In genomic region chr5:119386945-119387344, GRCh38 we compare ENCODE assay signal across 10 cellular contexts. TPM values are rescaled to one million over a fixed set of nuclear protein-coding genes. Genes with fewer than 3 reads are reported as not detected.
A peak's percentile ranks its signal among the peaks of the same experiment; 100 is the strongest.
DNase-seq lines count a peak whose midpoint lies in the region; ATAC-seq and TF ChIP-seq lines count a peak whose summit lies in the region.
"Had no signal": no experiment of that assay in that cellular context is flagged by ENCODE, and none has a peak within 500 bp of the region (broad histone marks: within the 10 kb centered on the region; RNA-seq: fewer than 3 reads in every experiment).

No MANE protein-coding gene starts in this region.

- peak; percentile 35 for ATAC-seq in body of pancreas

- no peak for TF ChIP-seq CTCF in body of pancreas (IDR thresholded peaks at IDR 0.05)
- no peak for TF ChIP-seq CTCF in suprapubic skin (IDR thresholded peaks at IDR 0.05)
- TF ChIP-seq CTCF in GM10266 (IDR thresholded peaks at IDR 0.05; ENCODE audit: control insufficient read depth, insufficient read depth, low read depth, missing control alignments) = no peak

- H3K27me3 ChIP-seq in body of pancreas = no peaks in the 10 kb centered on the region
- H3K27me3 ChIP-seq in suprapubic skin = no peaks in the 10 kb centered on the region

- H3K36me3 Mint-ChIP-seq in activated CD4-positive, alpha-beta memory T cell treated with anti-CD3 and anti-CD28 coated beads for 36 hours = peaks cover 34% of the 10 kb centered on the region
- peaks cover 54% of the 10 kb centered on the region for H3K36me3 Mint-ChIP-seq in activated CD4-positive, alpha-beta memory T cell treated with anti-CD3 and anti-CD28 coated beads, Interleukin-2, amount 10 ng/mL, durations not matched to agents 7 days and 5 days (ENCODE audit: low read depth)

- 12 to 16% methylated on average over 4 of the region's 4 CpGs for WGBS in body of pancreas, 2 donors
- WGBS in suprapubic skin = 43% methylated on average over 4 of the region's 4 CpGs

- no peaks in the 10 kb centered on the region for H3K36me3 ChIP-seq in body of pancreas (replicated peaks in 1 of 2; ENCODE audit: insufficient read depth in 1 of 2, low read depth in 2 of 2)
- no peaks in the 10 kb centered on the region for H3K36me3 ChIP-seq in suprapubic skin

- H3K4me1 Mint-ChIP-seq in activated CD4-positive, alpha-beta memory T cell treated with anti-CD3 and anti-CD28 coated beads for 36 hours (ENCODE audit: low read depth) = peaks cover 88% of the 10 kb centered on the region
- peaks cover 73% of the 10 kb centered on the region for H3K4me1 Mint-ChIP-seq in activated CD4-positive, alpha-beta memory T cell treated with anti-CD3 and anti-CD28 coated beads, Interleukin-2, amount 10 ng/mL, durations not matched to agents 7 days and 5 days

- no peak for DNase-seq in activated CD4-positive, alpha-beta memory T cell treated with anti-CD3 and anti-CD28 coated beads for 36 hours
- DNase-seq in activated CD4-positive, alpha-beta memory T cell treated with anti-CD3 and anti-CD28 coated beads, Interleukin-2, amount 10 ng/mL, durations not matched to agents 7 days and 5 days = no peak
- DNase-seq in body of pancreas (peak; percentile 26 to 48 (median 38)), iris pigment epithelial cell (ENCODE audit: low read depth) (peak; percentile 48), suprapubic skin (ENCODE audit: low spot score in 2 of 2) (no peak), NAMALWA (ENCODE audit: low spot score) (no peak), NCI-H2081 treated with DMSO at 0.1 percent for 48 hours (lab: John Stamatoyannopoulos, UW) (no peak), GM10266 (ENCODE audit: extremely low spot score) (no peak)
- DNase-seq: activated CD8-positive, alpha-beta memory T cell treated with anti-CD3 and anti-CD28 coated beads, Interleukin-2, amount 50 U/mL, for 48 hours; SK-N-SH had no signal

- H3K27me3 Mint-ChIP-seq in activated CD4-positive, alpha-beta memory T cell treated with anti-CD3 and anti-CD28 coated beads for 36 hours = no peaks in the 10 kb centered on the region
- no peaks in the 10 kb centered on the region for H3K27me3 Mint-ChIP-seq in activated CD4-positive, alpha-beta memory T cell treated with anti-CD3 and anti-CD28 coated beads, Interleukin-2, amount 10 ng/mL, durations not matched to agents 7 days and 5 days

- CTCF ChIA-PET in activated CD4-positive, alpha-beta memory T cell treated with anti-CD3 and anti-CD28 coated beads for 36 hours (lab: Charles Lee) = interaction anchor here (1.0 to 1.6 kb wide), 2 partner anchors 25 to 399 kb away, joined by 3 to 4 read pairs; no protein-coding TSS in a partner anchor
- CTCF ChIA-PET in activated CD4-positive, alpha-beta memory T cell treated with anti-CD3 and anti-CD28 coated beads, Interleukin-2, amount 10 ng/mL, durations not matched to agents 7 days and 5 days (lab: Charles Lee) = no interaction called here

- H3K4me1 ChIP-seq in body of pancreas = peaks cover 24% of the 10 kb centered on the region
- H3K4me1 ChIP-seq in suprapubic skin = peaks cover 47% of the 10 kb centered on the region

- H3K9me3 Mint-ChIP-seq in activated CD4-positive, alpha-beta memory T cell treated with anti-CD3 and anti-CD28 coated beads for 36 hours = no peaks in the 10 kb centered on the region
- no peaks in the 10 kb centered on the region for H3K9me3 Mint-ChIP-seq in activated CD4-positive, alpha-beta memory T cell treated with anti-CD3 and anti-CD28 coated beads, Interleukin-2, amount 10 ng/mL, durations not matched to agents 7 days and 5 days

- H3K27ac Mint-ChIP-seq in activated CD4-positive, alpha-beta memory T cell treated with anti-CD3 and anti-CD28 coated beads for 36 hours = peak overlapping the region; percentile 62
- no peak overlapping the region for H3K27ac Mint-ChIP-seq in activated CD4-positive, alpha-beta memory T cell treated with anti-CD3 and anti-CD28 coated beads, Interleukin-2, amount 10 ng/mL, durations not matched to agents 7 days and 5 days

- H3K9me3 ChIP-seq in body of pancreas = no peaks in the 10 kb centered on the region
- H3K9me3 ChIP-seq in suprapubic skin = no peaks in the 10 kb centered on the region
- H3K9me3 ChIP-seq: SK-N-SH had no signal

- no peak overlapping the region for H3K4me3 Mint-ChIP-seq in activated CD4-positive, alpha-beta memory T cell treated with anti-CD3 and anti-CD28 coated beads for 36 hours
- no peak overlapping the region for H3K4me3 Mint-ChIP-seq in activated CD4-positive, alpha-beta memory T cell treated with anti-CD3 and anti-CD28 coated beads, Interleukin-2, amount 10 ng/mL, durations not matched to agents 7 days and 5 days

- H3K4me3 ChIP-seq in body of pancreas (no peak overlapping the region), suprapubic skin (no peak overlapping the region)

- intact Hi-C loops in activated CD4-positive, alpha-beta memory T cell treated with anti-CD3 and anti-CD28 coated beads for 36 hours (cut with micrococcal nuclease) = no loop called here
- intact Hi-C loops in body of pancreas (cut with DNase I) = no loop called here

- H3K27ac ChIP-seq in body of pancreas (no peak overlapping the region), suprapubic skin (peak overlapping the region; percentile 48)

- TF ChIP-seq POLR2A in body of pancreas (IDR thresholded peaks at IDR 0.05) (no peak), suprapubic skin (IDR thresholded peaks at IDR 0.05) (no peak)

- POLR2A ChIA-PET in activated CD4-positive, alpha-beta memory T cell treated with anti-CD3 and anti-CD28 coated beads for 36 hours (lab: Charles Lee) = interaction anchor here (1.0 kb wide), 1 partner anchor 8 kb away, joined by 3 read pairs; no protein-coding TSS in a partner anchor
- POLR2A ChIA-PET in activated CD4-positive, alpha-beta memory T cell treated with anti-CD3 and anti-CD28 coated beads, Interleukin-2, amount 10 ng/mL, durations not matched to agents 7 days and 5 days (lab: Charles Lee) = no interaction called here

- TF ChIP-seq EP300 in suprapubic skin (IDR thresholded peaks at IDR 0.05) = no peak

RNA-seq across cellular contexts. Expression of gene TNFAIP8, which starts 31.1 kb away (rescaled TPM):
- 100 to 1,000 TPM; 153 to 159 TPM for total RNA-seq in activated CD4-positive, alpha-beta memory T cell treated with anti-CD3 and anti-CD28 coated beads for 36 hours
- total RNA-seq in activated CD4-positive, alpha-beta memory T cell treated with anti-CD3 and anti-CD28 coated beads, Interleukin-2, amount 10 ng/mL, durations not matched to agents 7 days and 5 days = 100 to 1,000 TPM; 161 to 163 TPM
- total RNA-seq in body of pancreas (10 to 100 TPM; 15.8 to 32.3 TPM), suprapubic skin (10 to 100 TPM; 37.2 to 49.1 (median 43.3) TPM)

Comparison
In these comparisons a context has a peak if more than half of its experiments do, and no peak if none do; other contexts are left out.
1. DNase-seq: peak in body of pancreas (4 of 4) and iris pigment epithelial cell (single experiment); none in activated CD4-positive, alpha-beta memory T cell treated with anti-CD3 and anti-CD28 coated beads for 36 hours (single experiment), activated CD4-positive, alpha-beta memory T cell treated with anti-CD3 and anti-CD28 coated beads, Interleukin-2, amount 10 ng/mL, durations not matched to agents 7 days and 5 days (single experiment), suprapubic skin (0 of 2), NAMALWA (single experiment), NCI-H2081 treated with DMSO at 0.1 percent for 48 hours (single experiment) and GM10266 (single experiment).